Comparison of ENCODE assay signal across 22 cellular contexts in genomic region chr3:39592729-39593128, GRCh38.
"Had no signal": no experiment of that assay in that cellular context is flagged by ENCODE, and none has a peak within 500 bp of the region (broad histone marks: within the 10 kb centered on the region; RNA-seq: fewer than 3 reads in every experiment).

No MANE protein-coding gene starts in this region.

- H3K36me3 ChIP-seq: neutrophil, right lobe of liver, suprapubic skin, thyroid gland, upper lobe of left lung, uterus had no signal

- H3K4me1 ChIP-seq: foreskin keratinocyte, psoas muscle, right lobe of liver, suprapubic skin, thyroid gland, upper lobe of left lung, uterus had no signal

- H3K4me3 ChIP-seq: coronary artery, lung, psoas muscle, right lobe of liver, suprapubic skin, thyroid gland, upper lobe of left lung, uterus had no signal

- H3K27ac ChIP-seq: coronary artery, epithelial cell of prostate, foreskin keratinocyte, neutrophil, psoas muscle, right lobe of liver, suprapubic skin, thyroid gland, upper lobe of left lung, uterus had no signal

- H3K9me3 ChIP-seq: neutrophil, psoas muscle, right lobe of liver, suprapubic skin, thyroid gland, upper lobe of left lung, uterus had no signal

- H3K27me3 ChIP-seq: foreskin keratinocyte, neutrophil, right lobe of liver, suprapubic skin, thyroid gland, upper lobe of left lung, uterus had no signal

- DNase-seq: effector memory CD4-positive, alpha-beta T cell; foreskin keratinocyte; hippocampal formation; left colon; left ventricle myocardium superior; mesenchymal stem cell; naive thymus-derived CD4-positive, alpha-beta T cell; nephron progenitor cell; psoas muscle; retina; right lobe of liver; stimulated activated CD4-positive, alpha-beta T cell treated with anti-CD3 and anti-CD28 coated beads, Interleukin-4, amount 100 ng/mL, for 1 hour; stimulated activated CD8-positive, alpha-beta memory T cell treated with anti-CD3 and anti-CD28 coated beads, Interleukin-4, amount 100 ng/mL, for 48 hours; stimulated activated naive CD8-positive, alpha-beta T cell treated with anti-CD3 and anti-CD28 coated beads, Interleukin-15, Interleukin-2, amounts not matched to agents 100 U/mL and 50 U/mL, for 24 hours; thyroid gland; upper lobe of left lung; uterus had no signal
